1 cellular context compared by ENCODE assay signal in genomic region chr5:81268797-81269196, GRCh38.
TF ChIP-seq lines count a peak whose summit lies in the region.

No MANE protein-coding gene starts in this region.

TF ChIP-seq in HCT116, 20 proteins besides CTCF, POLR2A, EP300 and RAD21 (continued from another document):
- no peak for TF ChIP-seq ZBTB33 (IDR thresholded peaks at IDR 0.05; ENCODE audit: extremely low read depth, insufficient replicate concordance, low read length)
